In genomic region chr3:38644662-38645053, GRCh38 we compare ENCODE assay signal across 15 cellular contexts. TPM values are rescaled to one million over a fixed set of nuclear protein-coding genes. Genes with fewer than 3 reads are reported as not detected.
DNase-seq lines count a peak whose midpoint lies in the region; ATAC-seq, FAIRE-seq and TF ChIP-seq lines count a peak whose summit lies in the region.
"Had no signal": no experiment of that assay in that cellular context is flagged by ENCODE, and none has a peak within 500 bp of the region (broad histone marks: within the 10 kb centered on the region; RNA-seq: fewer than 3 reads in every experiment).

No MANE protein-coding gene starts in this region.

- CTCF ChIA-PET in K562 (lab: Yijun Ruan, JAX; ENCODE audit: low intra/inter-chr PET ratio): no interaction called here

- H2AK5ac ChIP-seq in mesenchymal stem cell (ENCODE audit: low read length, severe bottlenecking): no peak overlapping the region

- H3K9ac ChIP-seq in K562 (ENCODE audit: insufficient read depth in 1 of 2, low read depth in 2 of 2, low read length in 2 of 2) (no peak overlapping the region), mesenchymal stem cell (ENCODE audit: low read length) (no peak overlapping the region)

- H3K27ac ChIP-seq in K562 (ENCODE audit: extremely low read depth, low read depth, low read length): no peak overlapping the region
- no peak overlapping the region for H3K27ac ChIP-seq in psoas muscle
- H3K27ac ChIP-seq in mesenchymal stem cell (ENCODE audit: low read length, poor library complexity, severe bottlenecking): no peak overlapping the region
- H3K27ac ChIP-seq: RWPE1 had no signal

- no peak for TF ChIP-seq RAD21 in K562 (CRISPR knock-in tag; conservative IDR thresholded peaks at IDR 0.05 in 1 of 2, IDR thresholded peaks at IDR 0.05 in 1 of 2)

- no peak overlapping the region for H2BK15ac ChIP-seq in mesenchymal stem cell (ENCODE audit: low read depth, poor library complexity, severe bottlenecking)

- intact Hi-C loops in K562 (cut with micrococcal nuclease): no loop called here
- intact Hi-C loops in left cardiac atrium (cut with DNase I): loop anchor here (5.0 kb wide), 2 partner anchors 62 to 122 kb away; no protein-coding TSS in a partner anchor
- intact Hi-C loops in psoas muscle (cut with DNase I): no loop called here

- H2AFZ ChIP-seq in K562 (ENCODE audit: low read depth, low read length) (no peak overlapping the region), mesenchymal stem cell (ENCODE audit: low read depth, low read length) (no peak overlapping the region)

- H4K8ac ChIP-seq in mesenchymal stem cell (ENCODE audit: low read length): no peak overlapping the region

- H3K23ac ChIP-seq in mesenchymal stem cell (ENCODE audit: low read length in 2 of 2): no peak overlapping the region

- H3K79me2 ChIP-seq in K562 (ENCODE audit: control insufficient read depth, insufficient read depth, low read length): no peaks in the 10 kb centered on the region

- no peak overlapping the region for H4K91ac ChIP-seq in mesenchymal stem cell (ENCODE audit: low read length)

- H2BK5ac ChIP-seq in mesenchymal stem cell (ENCODE audit: low read depth, low read length, poor library complexity, severe bottlenecking): no peak overlapping the region

- peaks cover 0 to 9% of the 10 kb centered on the region in 2 experiments; a peak in 3 of 5 replicates for H3K4me1 ChIP-seq in K562 (replicated peaks in 1 of 2; ENCODE audit: control insufficient read depth in 2 of 2, insufficient read depth in 2 of 2, low read length in 2 of 2)
- peaks cover 7% of the 10 kb centered on the region for H3K4me1 ChIP-seq in psoas muscle
- peaks cover 11% of the 10 kb centered on the region for H3K4me1 ChIP-seq in mesenchymal stem cell (ENCODE audit: control insufficient read depth, insufficient read depth, low read depth, low read length)

- BruUV-seq in K562 (replicated peaks; lab: Mats Ljungman, UMichigan): no TSS peak

- H3K79me1 ChIP-seq in mesenchymal stem cell (replicated peaks; ENCODE audit: low read length, poor library complexity, severe bottlenecking): no peaks in the 10 kb centered on the region

- H3K4ac ChIP-seq in mesenchymal stem cell (ENCODE audit: low read depth in 1 of 2, low read length in 2 of 2): no peak overlapping the region

- H4K20me1 ChIP-seq in K562 (replicated peaks; ENCODE audit: control insufficient read depth, insufficient read depth, low read length): peaks cover 15% of the 10 kb centered on the region; the same call in 1 of the 2 replicates

- POLR2A ChIA-PET in K562 (lab: Yijun Ruan, JAX): interaction anchor here (0.5 to 0.6 kb wide), 2 partner anchors 199 to 515 kb away, joined by 3 read pairs; no protein-coding TSS in a partner anchor

- H2BK12ac ChIP-seq in mesenchymal stem cell (ENCODE audit: low read length in 2 of 2): no peak overlapping the region

- DNase-seq in H7: peak; percentile 18
- DNase-seq in K562 (ENCODE audit: extremely low read depth in 1 of 4, low spot score in 3 of 4): no peak
- no peak for DNase-seq in left cardiac atrium
- no peak for DNase-seq in psoas muscle
- DNase-seq in mesenchymal stem cell: no peak
- DNase-seq in D721Med (ENCODE audit: insufficient read length, low spot score): no peak
- no peak for DNase-seq in DMS53 treated with DMSO at 0.1 percent for 48 hours (lab: John Stamatoyannopoulos, UW; ENCODE audit: unreplicated experiment)
- DNase-seq: COR-L47, KG1, NCI-H1092, NCI-H1694, NCI-H345, NCI-H69 had no signal

- H3K18ac ChIP-seq in mesenchymal stem cell (ENCODE audit: low read depth in 1 of 2, low read length in 2 of 2): no peak overlapping the region

- TF ChIP-seq CTCF in K562 (IDR thresholded peaks at IDR 0.05 in 2 of 3, conservative IDR thresholded peaks at IDR 0.05 in 1 of 3; ENCODE audit: insufficient read depth in 2 of 3, low read depth in 1 of 3, low read length in 3 of 3): no peak
- TF ChIP-seq CTCF in psoas muscle (IDR thresholded peaks at IDR 0.05): no peak
- TF ChIP-seq CTCF in D721Med (IDR thresholded peaks at IDR 0.05; ENCODE audit: insufficient read depth, missing control alignments): no peak

- H3K4me3 ChIP-seq in H7 (ENCODE audit: insufficient read depth, low read depth, low read length) (no peak overlapping the region), K562 (no peak overlapping the region), psoas muscle (no peak overlapping the region), mesenchymal stem cell (ENCODE audit: insufficient read depth in 1 of 2, low read depth in 1 of 2, low read length in 2 of 2) (no peak overlapping the region)

- H2BK120ac ChIP-seq in mesenchymal stem cell (ENCODE audit: low read depth, low read length): no peak overlapping the region

- H3K27me3 ChIP-seq in H7 (ENCODE audit: control insufficient read depth, insufficient read depth, low read length): peaks cover 18% of the 10 kb centered on the region
- peaks cover 47 to 76% of the 10 kb centered on the region in 2 experiments; a peak in 4 of 5 replicates for H3K27me3 ChIP-seq in K562 (ENCODE audit: control insufficient read depth in 2 of 2, insufficient read depth in 2 of 2, low read length in 2 of 2)
- peaks cover 0 to 25% (median 9%) of the 10 kb centered on the region in 3 donors for H3K27me3 ChIP-seq in psoas muscle (ENCODE audit: insufficient read depth in 3 of 3, low read length in 2 of 3)
- peaks cover 59 to 87% of the 10 kb centered on the region in 2 experiments for H3K27me3 ChIP-seq in mesenchymal stem cell (ENCODE audit: control insufficient read depth in 1 of 2, insufficient read depth in 1 of 2, low read length in 2 of 2)

- WGBS in K562 (ENCODE audit: insufficient coverage, low coverage, missing lambda C conversion rate): 2% methylated on average over 7 of the region's 7 CpGs
- 44 to 53% (median 49%) methylated on average over 7 of the region's 7 CpGs for WGBS in psoas muscle, 3 donors
- WGBS in mesenchymal stem cell: 90% methylated on average over 6 of the region's 7 CpGs

- in situ Hi-C loops in K562 (cut with MboI): loop anchor here (5.0 kb wide), 1 partner anchor 198 kb away; no protein-coding TSS in a partner anchor

- H3K14ac ChIP-seq in mesenchymal stem cell (ENCODE audit: low read length in 2 of 2): no peak overlapping the region

- no peak for TF ChIP-seq EP300 in K562 (IDR thresholded peaks at IDR 0.05; ENCODE audit: low read length)

- TF ChIP-seq POLR2A in K562 (conservative IDR thresholded peaks at IDR 0.05): no peak

- H3K36me3 ChIP-seq in H7 (replicated peaks; ENCODE audit: control insufficient read depth, insufficient read depth, low read length): no peaks in the 10 kb centered on the region
- H3K36me3 ChIP-seq in K562 (ENCODE audit: control insufficient read depth, insufficient read depth, low read length): no peaks in the 10 kb centered on the region
- H3K36me3 ChIP-seq in psoas muscle (ENCODE audit: insufficient read depth in 1 of 2, low read depth in 1 of 2): no peaks in the 10 kb centered on the region
- no peaks in the 10 kb centered on the region for H3K36me3 ChIP-seq in mesenchymal stem cell (ENCODE audit: control insufficient read depth in 1 of 2, insufficient read depth in 2 of 2, low read depth in 1 of 2, low read length in 2 of 2)

- FAIRE-seq in K562 (lab: Jason Lieb, UNC) (no peak), D721Med (lab: Jason Lieb, UNC) (no peak)

- H3K9me3 ChIP-seq in K562 (replicated peaks; ENCODE audit: control insufficient read depth, insufficient read depth, low read depth, low read length) (no peaks in the 10 kb centered on the region), psoas muscle (no peaks in the 10 kb centered on the region), mesenchymal stem cell (ENCODE audit: control insufficient read depth, low read length) (peaks cover 4% of the 10 kb centered on the region)

- ATAC-seq in K562: no peak
- peak; percentile 36 to 49 for ATAC-seq in left cardiac atrium
- peak in 3 of 4 donors; percentile 45 to 57 (median 56) for ATAC-seq in psoas muscle

- H3K9me1 ChIP-seq in K562 (ENCODE audit: control insufficient read depth, insufficient read depth, low read length): no peaks in the 10 kb centered on the region

- H3K4me2 ChIP-seq in K562 (ENCODE audit: insufficient read depth, low read length) (no peak overlapping the region), mesenchymal stem cell (ENCODE audit: low read length, poor library complexity, severe bottlenecking) (no peak overlapping the region)

TF ChIP-seq in K562, 482 proteins besides CTCF, POLR2A, EP300 and RAD21:
- TF ChIP-seq RBM25 (IDR thresholded peaks at IDR 0.05; ENCODE audit: low read depth, low read length, severe bottlenecking) (peak; percentile 50), NR4A1 (CRISPR knock-in tag; IDR thresholded peaks at IDR 0.05) (no peak), NR4A1 (tag; IDR thresholded peaks at IDR 0.05) (no peak), IFI16 (CRISPR knock-in tag; IDR thresholded peaks at IDR 0.05) (no peak)
TF ChIP-seq in K562: peak in this region for 1.

RNA-seq across cellular contexts. Expression of gene SCN5A, which starts 4.8 kb away (rescaled TPM):
- total RNA-seq in H7 (2014; rRNA removed; shearing (Covaris generic)): 2.9 and 8.1 TPM in 2 replicates
- total RNA-seq in K562 (2011; cell fraction: chromatin; rRNA removed; ENCODE audit: low replicate concordance): 0.44 and 1.00 TPM in 2 replicates
- total RNA-seq in K562 (2011; cell fraction: nucleolus; rRNA removed): 0.66 and 0.67 TPM in 2 replicates
- total RNA-seq in K562 (2011; cell fraction: nucleoplasm; rRNA removed): 0.08 and 0.66 TPM in 2 replicates
- 0.41 and 0.45 TPM in 2 replicates for total RNA-seq in K562 (2014; rRNA removed)
- not detected in 2 replicates for total RNA-seq in K562 (2014; rRNA removed; fragmentation: Illumina TruSeq; extraction: Trizol)
- total RNA-seq in K562 (2015; rRNA removed; fragmentation: Illumina TruSeq; extraction: Trizol): 0.07 and 0.26 TPM in 2 replicates
- 0.22 and 0.27 TPM in 2 replicates for total RNA-seq in K562 (2021)
- 0.10 and 0.11 TPM in 2 replicates for polyA plus RNA-seq in K562 (2011; rRNA removed)
- polyA plus RNA-seq in K562 (2011; cell fraction: cytosol; rRNA removed): 0.07 and 0.45 TPM in 2 replicates
- 0.01 and 0.16 TPM in 2 replicates for polyA plus RNA-seq in K562 (2011; cell fraction: nucleus; rRNA removed)
- 0.11 and 0.21 TPM in 2 replicates for polyA plus RNA-seq in K562 (2012)
- polyA plus RNA-seq in K562 (2014; fragmentation: Illumina TruSeq; extraction: Trizol): 0.21 and 0.40 TPM in 2 replicates
- polyA plus RNA-seq in K562 (2014; fragmentation: Nextera tagmentation; extraction: Ambion mirVana): under 1 TPM in 1 of 2 experiments, not detected in 1; 0.15 TPM
- polyA plus RNA-seq in K562 (2014; rRNA removed): 0.34 and 1.4 TPM in 2 replicates
- polyA minus RNA-seq in K562 (2011; rRNA and poly(A)+ RNA removed): 0.49 TPM in 1 of 2 replicates, not detected in the other
- not detected in 2 replicates for polyA minus RNA-seq in K562 (2011; cell fraction: cytosol; rRNA and poly(A)+ RNA removed)
- polyA minus RNA-seq in K562 (2011; cell fraction: nucleus; rRNA and poly(A)+ RNA removed): 0.22 and 0.67 TPM in 2 replicates
- total RNA-seq in left cardiac atrium: 100 to 1,000 TPM; 115 to 191 TPM
- total RNA-seq in psoas muscle: 10 to 100 TPM in 2 of 4 donors, 1 to 10 TPM in 1, under 1 TPM in 1; 0.21 to 34.2 (median 9.5) TPM
- 10 to 100 TPM in 1 of 3 donors, under 1 TPM in 2; 0.17 to 12.5 (median 0.20) TPM for polyA plus RNA-seq in psoas muscle
- polyA plus RNA-seq in mesenchymal stem cell (2013, experiment 1 of 2): 0.29 TPM
- 0.34 TPM for polyA plus RNA-seq in mesenchymal stem cell (2013, experiment 2 of 2)
- polyA plus RNA-seq: CD14-positive monocyte had no signal

Comparison
In these comparisons a context has a peak if more than half of its experiments do, and no peak if none do; other contexts are left out.
1. intact Hi-C loops: an anchor here in left cardiac atrium (5.0 kb wide); none called in K562 and psoas muscle.